In genomic region chr7:791481-791880, GRCh38 we compare ENCODE assay signal across 1 cellular context.
TF ChIP-seq lines count a peak whose summit lies in the region.

No MANE protein-coding gene starts in this region.

TF ChIP-seq in WTC11, 78 proteins besides CTCF, POLR2A, EP300 and RAD21 (continued from another document):
- TF ChIP-seq ZNF219 (CRISPR knock-in tag; IDR thresholded peaks at IDR 0.05; ENCODE audit: borderline replicate concordance) (no peak), NR2C2 (CRISPR knock-in tag; IDR thresholded peaks at IDR 0.05) (no peak), ZNF532 (CRISPR knock-in tag; IDR thresholded peaks at IDR 0.05; ENCODE audit: borderline replicate concordance) (no peak), ZBTB43 (CRISPR knock-in tag; IDR thresholded peaks at IDR 0.05) (no peak), ATF3 (CRISPR knock-in tag; conservative IDR thresholded peaks at IDR 0.05) (no peak)
